In genomic region chr22:31343235-31344191, GRCh38 we compare ENCODE assay signal across 8 cellular contexts. TPM values are rescaled to one million over a fixed set of nuclear protein-coding genes. Genes with fewer than 3 reads are reported as not detected.
DNase-seq lines count a peak whose midpoint lies in the region; ATAC-seq, FAIRE-seq and TF ChIP-seq lines count a peak whose summit lies in the region.
"Had no signal": no experiment of that assay in that cellular context is flagged by ENCODE, and none has a peak within 500 bp of the region (broad histone marks: within the 10 kb centered on the region; RNA-seq: fewer than 3 reads in every experiment).

No MANE protein-coding gene starts in this region.

- intact Hi-C loops in left ventricle myocardium superior (cut with micrococcal nuclease), result loop anchor here (10.0 kb wide), 1 partner anchor 51 kb away; the partner anchor contains the start of gene DRG1
- intact Hi-C loops in sigmoid colon (cut with DNase I), result no loop called here

- peaks cover 0 to 63% (median 41%) of the 10 kb centered on the region in 4 donors for H3K4me1 ChIP-seq in sigmoid colon

- H3K27me3 ChIP-seq in sigmoid colon, result no peaks in the 10 kb centered on the region
- H3K27me3 ChIP-seq: adrenal gland had no signal

- no peaks in the 10 kb centered on the region for H3K9me3 ChIP-seq in sigmoid colon
- H3K9me3 ChIP-seq: adrenal gland had no signal

- FAIRE-seq in GM12891 (lab: Jason Lieb, UNC), result peak; percentile 28

- H3K27ac ChIP-seq in sigmoid colon, result peak overlapping the region; percentile 68 to 93 (median 90)

- peaks cover 0 to 42% (median 17%) of the 10 kb centered on the region in 4 donors for H3K36me3 ChIP-seq in sigmoid colon

- TF ChIP-seq POLR2A in GM12891 (IDR thresholded peaks at IDR 0.05; ENCODE audit: low read depth, low read length) (no peak), sigmoid colon (IDR thresholded peaks at IDR 0.05) (no peak)

- peak overlapping the region in 3 of 4 donors; percentile 10 to 79 (median 29) for H3K4me3 ChIP-seq in sigmoid colon

- ATAC-seq in left ventricle myocardium superior (no peak), HG03139 (IDR thresholded peaks at IDR 0.05; ENCODE audit: unreplicated experiment) (no peak)

- DNase-seq in GM12891 (ENCODE audit: insufficient read length, low spot score), result no peak
- peak; percentile 5 for DNase-seq in NCI-H146 treated with DMSO at 0.1 percent for 48 hours (lab: John Stamatoyannopoulos, UW; ENCODE audit: unreplicated experiment)
- peak; percentile 12 for DNase-seq in activated effector memory CD4-positive, alpha-beta T cell treated with Interleukin-2 at 50 U/mL for 16 hours
- peak; percentile 53 for DNase-seq in left ventricle myocardium superior
- no peak for DNase-seq in sigmoid colon
- DNase-seq in Ammon's horn (ENCODE audit: low spot score), result no peak

- TF ChIP-seq EP300 in sigmoid colon (IDR thresholded peaks at IDR 0.05), result no peak

- TF ChIP-seq CTCF in sigmoid colon (IDR thresholded peaks at IDR 0.05), result no peak

- WGBS in sigmoid colon, 2 donors, result 5 to 13% methylated on average over 18 of the region's 18 CpGs

TF ChIP-seq in GM12891, 5 proteins besides CTCF, POLR2A, EP300 and RAD21:
- TF ChIP-seq POLR2AphosphoS5 (IDR thresholded peaks at IDR 0.05; ENCODE audit: low read depth, low read length) (0 out of 2 replicates have a peak, but pooled peaks have one; percentile 50), TAF1 (IDR thresholded peaks at IDR 0.05; ENCODE audit: low read depth, low read length) (no peak), SPI1 (IDR thresholded peaks at IDR 0.05; ENCODE audit: low read depth, low read length) (0 out of 2 replicates have a peak, but pooled peaks have one; percentile 0)

RNA-seq across cellular contexts. Expression of gene PATZ1, which starts 2.6 kb away (rescaled TPM):
- 14.3 TPM for polyA plus RNA-seq in GM12891 (2012; ENCODE audit: low read depth, missing spikeins)
- total RNA-seq in left ventricle myocardium superior (11.5 TPM), sigmoid colon (10 to 100 TPM; 17.4 to 21.4 (median 19.9) TPM)
- polyA plus RNA-seq in sigmoid colon, result 10 to 100 TPM in 1 of 3 donors, 1 to 10 TPM in 2; 3.7 to 15.8 (median 4.8) TPM

RNA-seq across cellular contexts. Expression of gene PIK3IP1, which starts 51.2 kb away (rescaled TPM):
- polyA plus RNA-seq in GM12891 (2012; ENCODE audit: low read depth, missing spikeins), result 5.3 TPM
- 15.3 TPM for total RNA-seq in left ventricle myocardium superior
- total RNA-seq in sigmoid colon, result 10 to 100 TPM; 32.4 to 55.0 (median 50.3) TPM
- polyA plus RNA-seq in sigmoid colon, result 10 to 100 TPM in 1 of 3 donors, 1 to 10 TPM in 2; 5.8 to 87.6 (median 6.0) TPM

RNA-seq across cellular contexts. Expression of gene DRG1, which starts 55.9 kb away (rescaled TPM):
- 63.7 TPM for polyA plus RNA-seq in GM12891 (2012; ENCODE audit: low read depth, missing spikeins)
- total RNA-seq in left ventricle myocardium superior (67.4 TPM), sigmoid colon (10 to 100 TPM; 52.9 to 95.1 (median 71.9) TPM)
- polyA plus RNA-seq in sigmoid colon, result 10 to 100 TPM; 35.8 to 42.0 (median 41.4) TPM

Comparison
In these comparisons a context has a peak if more than half of its experiments do, and no peak if none do; other contexts are left out.
1. DNase-seq: peak in NCI-H146 treated with DMSO at 0.1 percent for 48 hours (single experiment), activated effector memory CD4-positive, alpha-beta T cell treated with Interleukin-2 at 50 U/mL for 16 hours (single experiment) and left ventricle myocardium superior (single experiment); none in GM12891 (single experiment), sigmoid colon (single experiment) and Ammon's horn (single experiment).